Comparison of ENCODE assay signal across 1 cellular context in the genomic region with DNA sequence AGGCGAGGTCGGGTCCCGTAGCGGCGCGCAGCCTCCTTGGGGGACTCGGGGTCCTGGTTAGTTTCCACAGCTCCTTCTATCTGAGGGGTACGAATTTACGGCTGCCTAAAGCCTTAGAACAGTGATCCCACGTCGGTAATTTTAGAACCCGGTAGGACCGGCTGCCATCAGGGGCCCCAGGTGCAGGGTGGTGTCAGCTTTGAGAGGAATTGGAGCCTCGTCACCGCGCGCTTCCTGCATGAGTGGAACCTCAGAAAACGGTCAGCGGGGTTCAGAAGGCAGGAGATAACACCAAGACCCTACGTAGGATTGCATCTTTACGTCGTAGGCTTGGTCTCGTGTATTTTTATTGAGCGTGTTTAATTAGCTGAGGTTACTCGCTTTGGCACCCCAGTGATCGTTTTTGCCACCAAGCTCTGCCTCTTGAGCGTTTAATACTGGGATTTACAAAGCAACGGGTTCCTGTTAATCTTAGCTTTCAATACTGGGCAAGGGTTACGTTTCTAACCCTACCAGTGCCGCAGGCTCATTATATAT.
TF ChIP-seq lines count a peak whose summit lies in the region.

No MANE protein-coding gene starts in this region.

TF ChIP-seq in K562, 482 proteins besides CTCF, POLR2A, EP300 and RAD21 (continued from another document and continues in another):
- TF ChIP-seq, protein P1, sequence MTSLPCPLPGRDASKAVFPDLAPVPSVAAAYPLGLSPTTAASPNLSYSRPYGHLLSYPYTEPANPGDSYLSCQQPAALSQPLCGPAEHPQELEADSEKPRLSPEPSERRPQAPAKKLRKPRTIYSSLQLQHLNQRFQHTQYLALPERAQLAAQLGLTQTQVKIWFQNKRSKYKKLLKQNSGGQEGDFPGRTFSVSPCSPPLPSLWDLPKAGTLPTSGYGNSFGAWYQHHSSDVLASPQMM (CRISPR knock-in tag; IDR thresholded peaks at IDR 0.05) = no peak
- TF ChIP-seq MEF2D (tag; conservative IDR thresholded peaks at IDR 0.05; ENCODE audit: low read depth) = no peak
- 0 out of 2 replicates have a peak, but pooled peaks have one; percentile 23 for TF ChIP-seq TOE1 (IDR thresholded peaks at IDR 0.05; ENCODE audit: borderline replicate concordance)
- TF ChIP-seq TOE1 (CRISPR knock-in tag; IDR thresholded peaks at IDR 0.05; ENCODE audit: borderline replicate concordance, low read depth) = no peak
- TF ChIP-seq, protein P2, sequence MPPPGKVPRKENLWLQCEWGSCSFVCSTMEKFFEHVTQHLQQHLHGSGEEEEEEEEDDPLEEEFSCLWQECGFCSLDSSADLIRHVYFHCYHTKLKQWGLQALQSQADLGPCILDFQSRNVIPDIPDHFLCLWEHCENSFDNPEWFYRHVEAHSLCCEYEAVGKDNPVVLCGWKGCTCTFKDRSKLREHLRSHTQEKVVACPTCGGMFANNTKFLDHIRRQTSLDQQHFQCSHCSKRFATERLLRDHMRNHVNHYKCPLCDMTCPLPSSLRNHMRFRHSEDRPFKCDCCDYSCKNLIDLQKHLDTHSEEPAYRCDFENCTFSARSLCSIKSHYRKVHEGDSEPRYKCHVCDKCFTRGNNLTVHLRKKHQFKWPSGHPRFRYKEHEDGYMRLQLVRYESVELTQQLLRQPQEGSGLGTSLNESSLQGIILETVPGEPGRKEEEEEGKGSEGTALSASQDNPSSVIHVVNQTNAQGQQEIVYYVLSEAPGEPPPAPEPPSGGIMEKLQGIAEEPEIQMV (tag; conservative IDR thresholded peaks at IDR 0.05; ENCODE audit: low read depth) = no peak
- no peak for TF ChIP-seq ZNF507 (tag; conservative IDR thresholded peaks at IDR 0.05)
- TF ChIP-seq CEBPG (CRISPR knock-in tag; IDR thresholded peaks at IDR 0.05) = no peak
- TF ChIP-seq CEBPG (tag; conservative IDR thresholded peaks at IDR 0.05 in 1 of 2, IDR thresholded peaks at IDR 0.05 in 1 of 2) = no peak
- peak; percentile 36 for TF ChIP-seq HNRNPLL (IDR thresholded peaks at IDR 0.05; ENCODE audit: low read depth, low read length, poor library complexity, severe bottlenecking)
- TF ChIP-seq SMAD2 (IDR thresholded peaks at IDR 0.05; ENCODE audit: low read depth, low read length) = no peak
- TF ChIP-seq SMARCA5 (IDR thresholded peaks at IDR 0.05) = no peak
- TF ChIP-seq EP400 (IDR thresholded peaks at IDR 0.05) = 0 out of 2 replicates have a peak, but pooled peaks have one; percentile 47
- no peak for TF ChIP-seq MTA1 (IDR thresholded peaks at IDR 0.05; ENCODE audit: borderline replicate concordance)
- no peak for TF ChIP-seq NCOA6 (IDR thresholded peaks at IDR 0.05)
- no peak for TF ChIP-seq THRAP3 (IDR thresholded peaks at IDR 0.05; ENCODE audit: borderline replicate concordance)
- TF ChIP-seq NEUROD1 (IDR thresholded peaks at IDR 0.05; ENCODE audit: borderline replicate concordance, low read depth, low read length, partially characterized antibody) = no peak
- TF ChIP-seq GATA2 (CRISPR knock-in tag; IDR thresholded peaks at IDR 0.05) = no peak; the same call in 1 of the 2 replicates
- TF ChIP-seq HNRNPUL1 (IDR thresholded peaks at IDR 0.05; ENCODE audit: low read length) = no peak
- TF ChIP-seq ETS2 (tag; IDR thresholded peaks at IDR 0.05; ENCODE audit: borderline replicate concordance, poor library complexity, severe bottlenecking) = peak; percentile 57
- TF ChIP-seq SIN3A (IDR thresholded peaks at IDR 0.05; ENCODE audit: borderline replicate concordance in 2 of 2, control insufficient read depth in 1 of 2, low read depth in 2 of 2, low read length in 2 of 2) = peak in 1 of 2 experiments; percentile 6; a peak in 1 of 4 replicates
- no peak for TF ChIP-seq BRF1 (IDR thresholded peaks at IDR 0.05; ENCODE audit: borderline replicate concordance, extremely low read depth, insufficient read length)
- TF ChIP-seq RBM39 (optimal IDR thresholded peaks at IDR 0.05; ENCODE audit: low read depth, low read length) = no peak
- TF ChIP-seq CAMTA2 (CRISPR knock-in tag; conservative IDR thresholded peaks at IDR 0.05) = no peak
- TF ChIP-seq KDM2B (CRISPR knock-in tag; IDR thresholded peaks at IDR 0.05) = 0 out of 2 replicates have a peak, but pooled peaks have one; percentile 27
- 0 out of 2 replicates have a peak, but pooled peaks have one; percentile 32 for TF ChIP-seq NCOA1 (IDR thresholded peaks at IDR 0.05; ENCODE audit: low read depth)
- TF ChIP-seq CC2D1A (IDR thresholded peaks at IDR 0.05) = no peak
- TF ChIP-seq PHF8 (IDR thresholded peaks at IDR 0.05; ENCODE audit: borderline replicate concordance, low read length) = peak; percentile 2; the same call in 1 of the 2 replicates
- TF ChIP-seq, protein P3, sequence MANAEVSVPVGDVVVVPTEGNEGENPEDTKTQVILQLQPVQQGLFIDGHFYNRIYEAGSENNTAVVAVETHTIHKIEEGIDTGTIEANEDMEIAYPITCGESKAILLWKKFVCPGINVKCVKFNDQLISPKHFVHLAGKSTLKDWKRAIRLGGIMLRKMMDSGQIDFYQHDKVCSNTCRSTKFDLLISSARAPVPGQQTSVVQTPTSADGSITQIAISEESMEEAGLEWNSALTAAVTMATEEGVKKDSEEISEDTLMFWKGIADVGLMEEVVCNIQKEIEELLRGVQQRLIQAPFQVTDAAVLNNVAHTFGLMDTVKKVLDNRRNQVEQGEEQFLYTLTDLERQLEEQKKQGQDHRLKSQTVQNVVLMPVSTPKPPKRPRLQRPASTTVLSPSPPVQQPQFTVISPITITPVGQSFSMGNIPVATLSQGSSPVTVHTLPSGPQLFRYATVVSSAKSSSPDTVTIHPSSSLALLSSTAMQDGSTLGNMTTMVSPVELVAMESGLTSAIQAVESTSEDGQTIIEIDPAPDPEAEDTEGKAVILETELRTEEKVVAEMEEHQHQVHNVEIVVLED (CRISPR knock-in tag; IDR thresholded peaks at IDR 0.05) = peak; percentile 47; the same call in 1 of the 2 replicates
- TF ChIP-seq SIN3B (IDR thresholded peaks at IDR 0.05; ENCODE audit: low read depth) = no peak; the same call in 1 of the 2 replicates
- TF ChIP-seq, protein P4, sequence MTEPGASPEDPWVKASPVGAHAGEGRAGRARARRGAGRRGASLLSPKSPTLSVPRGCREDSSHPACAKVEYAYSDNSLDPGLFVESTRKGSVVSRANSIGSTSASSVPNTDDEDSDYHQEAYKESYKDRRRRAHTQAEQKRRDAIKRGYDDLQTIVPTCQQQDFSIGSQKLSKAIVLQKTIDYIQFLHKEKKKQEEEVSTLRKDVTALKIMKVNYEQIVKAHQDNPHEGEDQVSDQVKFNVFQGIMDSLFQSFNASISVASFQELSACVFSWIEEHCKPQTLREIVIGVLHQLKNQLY (CRISPR knock-in tag; conservative IDR thresholded peaks at IDR 0.05) = no peak
- no peak for TF ChIP-seq U2AF1 (optimal IDR thresholded peaks at IDR 0.05; ENCODE audit: low read depth, low read length)
- TF ChIP-seq RFX7 (CRISPR knock-in tag; IDR thresholded peaks at IDR 0.05) = peak; percentile 36; the same call in 1 of the 2 replicates
- TF ChIP-seq HNRNPH1 (optimal IDR thresholded peaks at IDR 0.05; ENCODE audit: low read depth, low read length) = no peak
- peak; percentile 67; the same call in 1 of the 2 replicates for TF ChIP-seq MTA3 (IDR thresholded peaks at IDR 0.05; ENCODE audit: borderline replicate concordance)
- no peak for TF ChIP-seq ZNF551 (CRISPR knock-in tag; IDR thresholded peaks at IDR 0.05)
- no peak for TF ChIP-seq TAF9B (IDR thresholded peaks at IDR 0.05; ENCODE audit: partially characterized antibody)
- TF ChIP-seq ZNF778 (CRISPR knock-in tag; IDR thresholded peaks at IDR 0.05) = no peak
- no peak for TF ChIP-seq POU5F1 (IDR thresholded peaks at IDR 0.05; ENCODE audit: borderline replicate concordance, low read depth, low read length, partially characterized antibody)
- peak; percentile 49 for TF ChIP-seq RBBP5 (IDR thresholded peaks at IDR 0.05; ENCODE audit: borderline replicate concordance, insufficient read depth, low read length, poor library complexity, severe bottlenecking)
- TF ChIP-seq SMARCA4 (IDR thresholded peaks at IDR 0.05) = peak; percentile 58; the same call in 1 of the 2 replicates
- TF ChIP-seq PTBP1 (IDR thresholded peaks at IDR 0.05; ENCODE audit: low read depth, low read length) = no peak
- no peak for TF ChIP-seq MTF1 (CRISPR knock-in tag; IDR thresholded peaks at IDR 0.05; ENCODE audit: borderline replicate concordance)
- no peak; a peak in 1 of 4 replicates for TF ChIP-seq SRF (CRISPR knock-in tag; IDR thresholded peaks at IDR 0.05)
- TF ChIP-seq SMAD4 (CRISPR knock-in tag; conservative IDR thresholded peaks at IDR 0.05) = peak; percentile 22; the same call in 1 of the 2 replicates
- TF ChIP-seq, protein P5, sequence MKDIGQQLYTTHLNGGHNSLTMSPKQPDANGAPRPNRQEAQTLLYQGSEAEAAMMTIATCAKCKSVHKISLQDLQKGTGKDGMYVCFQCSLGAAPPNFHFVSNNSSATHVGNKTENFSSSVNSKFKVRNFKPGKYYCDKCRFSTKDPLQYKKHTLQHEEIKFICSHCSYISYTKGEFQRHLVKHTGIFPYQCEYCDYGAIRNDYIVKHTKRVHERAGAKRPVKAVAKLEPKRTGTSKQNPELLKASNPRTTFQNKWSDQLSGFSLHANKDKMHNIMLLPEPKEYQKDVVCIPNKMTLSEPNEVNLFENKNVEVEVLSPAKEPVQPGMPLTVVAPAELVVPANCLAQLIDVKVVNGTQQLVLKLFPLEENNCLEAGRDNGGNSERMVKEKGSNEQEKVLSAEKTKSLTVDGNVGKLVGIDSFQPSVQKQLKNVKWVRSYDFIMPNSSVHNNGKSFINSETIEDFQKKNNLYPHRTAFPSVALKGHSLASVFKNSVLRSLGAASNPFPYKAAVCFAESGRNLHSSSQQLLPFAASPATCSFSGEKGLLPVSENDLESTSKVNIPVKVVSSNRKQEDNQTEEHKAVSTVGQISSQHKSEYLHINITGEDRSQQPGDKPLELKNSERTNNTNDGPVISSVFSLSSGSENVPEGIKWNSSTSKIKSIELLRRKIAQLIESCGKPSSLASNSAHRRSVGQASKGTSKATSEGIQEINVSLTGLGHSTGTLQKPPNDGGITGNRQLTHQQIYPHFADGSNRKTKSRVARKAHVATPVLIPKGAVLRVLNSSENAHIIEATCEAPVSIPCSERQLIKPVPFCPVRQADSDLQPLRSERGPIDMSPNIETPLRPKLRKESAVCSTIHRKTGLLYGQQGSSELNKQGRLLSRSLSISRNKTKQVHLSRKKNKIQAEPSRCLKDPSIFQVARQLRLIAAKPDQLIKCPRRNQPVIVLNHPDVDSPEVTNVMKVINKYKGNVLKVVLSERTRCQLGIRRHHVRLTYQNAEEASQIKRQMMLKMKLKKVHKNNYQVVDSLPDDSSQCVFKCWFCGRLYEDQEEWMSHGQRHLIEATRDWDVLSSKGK (CRISPR knock-in tag; IDR thresholded peaks at IDR 0.05) = no peak
- TF ChIP-seq, protein P6, sequence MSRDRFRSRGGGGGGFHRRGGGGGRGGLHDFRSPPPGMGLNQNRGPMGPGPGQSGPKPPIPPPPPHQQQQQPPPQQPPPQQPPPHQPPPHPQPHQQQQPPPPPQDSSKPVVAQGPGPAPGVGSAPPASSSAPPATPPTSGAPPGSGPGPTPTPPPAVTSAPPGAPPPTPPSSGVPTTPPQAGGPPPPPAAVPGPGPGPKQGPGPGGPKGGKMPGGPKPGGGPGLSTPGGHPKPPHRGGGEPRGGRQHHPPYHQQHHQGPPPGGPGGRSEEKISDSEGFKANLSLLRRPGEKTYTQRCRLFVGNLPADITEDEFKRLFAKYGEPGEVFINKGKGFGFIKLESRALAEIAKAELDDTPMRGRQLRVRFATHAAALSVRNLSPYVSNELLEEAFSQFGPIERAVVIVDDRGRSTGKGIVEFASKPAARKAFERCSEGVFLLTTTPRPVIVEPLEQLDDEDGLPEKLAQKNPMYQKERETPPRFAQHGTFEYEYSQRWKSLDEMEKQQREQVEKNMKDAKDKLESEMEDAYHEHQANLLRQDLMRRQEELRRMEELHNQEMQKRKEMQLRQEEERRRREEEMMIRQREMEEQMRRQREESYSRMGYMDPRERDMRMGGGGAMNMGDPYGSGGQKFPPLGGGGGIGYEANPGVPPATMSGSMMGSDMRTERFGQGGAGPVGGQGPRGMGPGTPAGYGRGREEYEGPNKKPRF (IDR thresholded peaks at IDR 0.05; ENCODE audit: low read depth, low read length) = no peak
- TF ChIP-seq, protein P7, sequence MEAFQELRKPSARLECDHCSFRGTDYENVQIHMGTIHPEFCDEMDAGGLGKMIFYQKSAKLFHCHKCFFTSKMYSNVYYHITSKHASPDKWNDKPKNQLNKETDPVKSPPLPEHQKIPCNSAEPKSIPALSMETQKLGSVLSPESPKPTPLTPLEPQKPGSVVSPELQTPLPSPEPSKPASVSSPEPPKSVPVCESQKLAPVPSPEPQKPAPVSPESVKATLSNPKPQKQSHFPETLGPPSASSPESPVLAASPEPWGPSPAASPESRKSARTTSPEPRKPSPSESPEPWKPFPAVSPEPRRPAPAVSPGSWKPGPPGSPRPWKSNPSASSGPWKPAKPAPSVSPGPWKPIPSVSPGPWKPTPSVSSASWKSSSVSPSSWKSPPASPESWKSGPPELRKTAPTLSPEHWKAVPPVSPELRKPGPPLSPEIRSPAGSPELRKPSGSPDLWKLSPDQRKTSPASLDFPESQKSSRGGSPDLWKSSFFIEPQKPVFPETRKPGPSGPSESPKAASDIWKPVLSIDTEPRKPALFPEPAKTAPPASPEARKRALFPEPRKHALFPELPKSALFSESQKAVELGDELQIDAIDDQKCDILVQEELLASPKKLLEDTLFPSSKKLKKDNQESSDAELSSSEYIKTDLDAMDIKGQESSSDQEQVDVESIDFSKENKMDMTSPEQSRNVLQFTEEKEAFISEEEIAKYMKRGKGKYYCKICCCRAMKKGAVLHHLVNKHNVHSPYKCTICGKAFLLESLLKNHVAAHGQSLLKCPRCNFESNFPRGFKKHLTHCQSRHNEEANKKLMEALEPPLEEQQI (IDR thresholded peaks at IDR 0.05) = no peak
- no peak for TF ChIP-seq BACH1 (tag; IDR thresholded peaks at IDR 0.05)
- TF ChIP-seq SOX6 (IDR thresholded peaks at IDR 0.05) = peak; percentile 31; the same call in 1 of the 2 replicates
- no peak for TF ChIP-seq ELF4 (CRISPR knock-in tag; IDR thresholded peaks at IDR 0.05)
- peak; percentile 0 for TF ChIP-seq CXXC5 (CRISPR knock-in tag; IDR thresholded peaks at IDR 0.05)
- no peak for TF ChIP-seq HLTF (IDR thresholded peaks at IDR 0.05)
- TF ChIP-seq, protein P8, sequence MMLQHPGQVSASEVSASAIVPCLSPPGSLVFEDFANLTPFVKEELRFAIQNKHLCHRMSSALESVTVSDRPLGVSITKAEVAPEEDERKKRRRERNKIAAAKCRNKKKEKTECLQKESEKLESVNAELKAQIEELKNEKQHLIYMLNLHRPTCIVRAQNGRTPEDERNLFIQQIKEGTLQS (IDR thresholded peaks at IDR 0.05) = no peak
- TF ChIP-seq, protein P8 (CRISPR knock-in tag; conservative IDR thresholded peaks at IDR 0.05) = no peak
- peak; percentile 17; the same call in 1 of the 2 replicates for TF ChIP-seq ZNF316 (IDR thresholded peaks at IDR 0.05)
- TF ChIP-seq GTF2A2 (tag; IDR thresholded peaks at IDR 0.05) = no peak
- no peak for TF ChIP-seq ZEB2 (IDR thresholded peaks at IDR 0.05)
- TF ChIP-seq ZBTB17 (CRISPR knock-in tag; IDR thresholded peaks at IDR 0.05) = 0 out of 2 replicates have a peak, but pooled peaks have one; percentile 47
